In genomic region chrX:46916273-46916672, GRCh38 we compare ENCODE assay signal across 23 cellular contexts. TPM values are rescaled to one million over a fixed set of nuclear protein-coding genes. Genes with fewer than 3 reads are reported as not detected.
DNase-seq lines count a peak whose midpoint lies in the region; ATAC-seq, FAIRE-seq and TF ChIP-seq lines count a peak whose summit lies in the region.
"Had no signal": no experiment of that assay in that cellular context is flagged by ENCODE, and none has a peak within 500 bp of the region (broad histone marks: within the 10 kb centered on the region; RNA-seq: fewer than 3 reads in every experiment).

No MANE protein-coding gene starts in this region.

- intact Hi-C loops in HepG2 (cut with micrococcal nuclease; ENCODE audit: unreplicated experiment): no loop called here
- intact Hi-C loops in right lobe of liver (cut with DNase I): no loop called here
- intact Hi-C loops in right cardiac atrium (cut with DNase I): no loop called here

- in situ Hi-C loops in HepG2 (cut with HindIII; ENCODE audit: extremely low pct_ligation_motif_present, low pct_unique_long_range_greater_than_20kb): no loop called here

- peaks cover 6% of the 10 kb centered on the region for H4K20me1 ChIP-seq in HepG2 (ENCODE audit: insufficient read depth, low read length)

- H3K27me3 ChIP-seq in HepG2 (ENCODE audit: control insufficient read depth in 1 of 2, insufficient read depth in 2 of 2, low read length in 2 of 2) (no peaks in the 10 kb centered on the region), right lobe of liver (no peaks in the 10 kb centered on the region), liver (ENCODE audit: control insufficient read depth in 4 of 4, insufficient read depth in 4 of 4, low read length in 3 of 4) (no peaks in the 10 kb centered on the region), right cardiac atrium (ENCODE audit: control insufficient read depth, insufficient read depth) (no peaks in the 10 kb centered on the region)
- H3K27me3 ChIP-seq: BLaER1 treated with 17β-estradiol and CSF1 and Interleukin-3, amounts not matched to agents 10 nM and 100 nM had no signal

- no peak for FAIRE-seq in HepG2 (lab: Jason Lieb, UNC)
- FAIRE-seq: A549, D721Med, G401.6, GM12891 had no signal

- H3K27me3 Mint-ChIP-seq in neural crest cell (ENCODE audit: low read depth): peaks cover 3% of the 10 kb centered on the region
- H3K27me3 Mint-ChIP-seq in stimulated activated memory B cell treated with anti-CD40 and anti-IgM and Interleukin-4, amounts not matched to agents 10 μg/mL and 1 μg/mL and 100 μg/mL, for 72 hours: no peaks in the 10 kb centered on the region
- H3K27me3 Mint-ChIP-seq: B cell had no signal

- ATAC-seq in HepG2: peak; percentile 16; the same call in 1 of the 3 replicates
- ATAC-seq in right lobe of liver: no peak
- ATAC-seq in stimulated activated memory B cell treated with anti-CD40 and anti-IgM and Interleukin-4, amounts not matched to agents 10 μg/mL and 1 μg/mL and 100 μg/mL, for 72 hours: no peak
- no peak for ATAC-seq in right cardiac atrium
- ATAC-seq: A549; CD8-positive, alpha-beta T cell had no signal

- peak overlapping the region; percentile 24 for H3K4me3 Mint-ChIP-seq in neural crest cell
- peak overlapping the region; percentile 36 for H3K4me3 Mint-ChIP-seq in stimulated activated memory B cell treated with anti-CD40 and anti-IgM and Interleukin-4, amounts not matched to agents 10 μg/mL and 1 μg/mL and 100 μg/mL, for 72 hours
- H3K4me3 Mint-ChIP-seq: B cell; CD4-positive, alpha-beta T cell; CD8-positive, alpha-beta T cell had no signal

- TF ChIP-seq EP300 in HepG2 (IDR thresholded peaks at IDR 0.05; ENCODE audit: low read depth in 2 of 2, low read length in 2 of 2) (no peak), HepG2 (CRISPR knock-in tag; IDR thresholded peaks at IDR 0.05; ENCODE audit: borderline replicate concordance) (no peak)

- no peak overlapping the region for H2AFZ ChIP-seq in HepG2 (ENCODE audit: low read length)

- CTCF ChIA-PET in HepG2 (lab: Yijun Ruan, JAX; ENCODE audit: low intra/inter-chr PET ratio, low total read pairs): no interaction called here

- H3K27ac ChIP-seq in HepG2 (ENCODE audit: extremely low read length, insufficient read depth, low read length) (no peak overlapping the region), right lobe of liver (no peak overlapping the region), liver (ENCODE audit: low read depth in 1 of 2, low read length in 2 of 2) (no peak overlapping the region), right cardiac atrium (ENCODE audit: low read length) (no peak overlapping the region)
- H3K27ac ChIP-seq: 22Rv1; A549; BLaER1 treated with 17β-estradiol and CSF1 and Interleukin-3, amounts not matched to agents 10 nM and 100 nM; C4-2B had no signal

- H3K27ac Mint-ChIP-seq in neural crest cell (ENCODE audit: unreplicated experiment): no peak overlapping the region
- H3K27ac Mint-ChIP-seq in stimulated activated memory B cell treated with anti-CD40 and anti-IgM and Interleukin-4, amounts not matched to agents 10 μg/mL and 1 μg/mL and 100 μg/mL, for 72 hours: no peak overlapping the region
- H3K27ac Mint-ChIP-seq: CD4-positive, alpha-beta T cell; CD8-positive, alpha-beta T cell had no signal

- H3K9ac ChIP-seq in HepG2 (ENCODE audit: insufficient read depth, low read depth, low read length) (no peak overlapping the region), liver (ENCODE audit: low read depth in 1 of 2, low read length in 2 of 2) (no peak overlapping the region)
- H3K9ac ChIP-seq: BLaER1 treated with 17β-estradiol and CSF1 and Interleukin-3, amounts not matched to agents 10 nM and 100 nM had no signal

- H3K4me1 Mint-ChIP-seq in neural crest cell: peaks cover 19% of the 10 kb centered on the region
- H3K4me1 Mint-ChIP-seq in stimulated activated memory B cell treated with anti-CD40 and anti-IgM and Interleukin-4, amounts not matched to agents 10 μg/mL and 1 μg/mL and 100 μg/mL, for 72 hours: peaks cover 49% of the 10 kb centered on the region

- BruUV-seq in HepG2 (replicated peaks; lab: Mats Ljungman, UMichigan): no TSS peak

- H3K9me3 ChIP-seq in HepG2 (ENCODE audit: low read length): no peaks in the 10 kb centered on the region
- no peaks in the 10 kb centered on the region for H3K9me3 ChIP-seq in right lobe of liver
- H3K9me3 ChIP-seq in liver (ENCODE audit: control insufficient read depth in 4 of 4, low read length in 3 of 4): peaks cover 0 to 3% (median 0%) of the 10 kb centered on the region in 4 donors
- H3K9me3 ChIP-seq in right cardiac atrium (ENCODE audit: control insufficient read depth, low read length): no peaks in the 10 kb centered on the region
- H3K9me3 ChIP-seq: Caco-2 had no signal

- TF ChIP-seq CTCF in HepG2 (CRISPR knock-in tag; IDR thresholded peaks at IDR 0.05) (no peak), right lobe of liver (IDR thresholded peaks at IDR 0.05) (no peak), liver (IDR thresholded peaks at IDR 0.05; ENCODE audit: low read depth, low read length, missing input control) (no peak), neural crest cell (conservative IDR thresholded peaks at IDR 0.05) (no peak)

- H3K9me3 Mint-ChIP-seq in neural crest cell: peaks cover 11% of the 10 kb centered on the region
- no peaks in the 10 kb centered on the region for H3K9me3 Mint-ChIP-seq in stimulated activated memory B cell treated with anti-CD40 and anti-IgM and Interleukin-4, amounts not matched to agents 10 μg/mL and 1 μg/mL and 100 μg/mL, for 72 hours
- H3K9me3 Mint-ChIP-seq: CD8-positive, alpha-beta T cell had no signal

- TF ChIP-seq RAD21 in HepG2 (CRISPR knock-in tag; IDR thresholded peaks at IDR 0.05) (no peak), liver (IDR thresholded peaks at IDR 0.05) (no peak)

- WGBS in HepG2 (ENCODE audit: low lambda C conversion rate): 7% methylated on average over 2 of the region's 2 CpGs
- WGBS in right lobe of liver (ENCODE audit: insufficient coverage, low coverage, low lambda C conversion rate, missing lambda C conversion rate): 23% methylated on average over 2 of the region's 2 CpGs
- WGBS in liver: 54% methylated on average over 2 of the region's 2 CpGs
- 54% methylated on average over 2 of the region's 2 CpGs for WGBS in right cardiac atrium

- DNase-seq in HepG2 (ENCODE audit: low spot score) (no peak), right lobe of liver (no peak), neural crest cell (ENCODE audit: low read depth, low spot score) (no peak), right cardiac atrium (no peak), ecto neural progenitor cell (ENCODE audit: low spot score) (no peak), amygdala (lab: John Stamatoyannopoulos, UW) (no peak)
- DNase-seq: AML-193; Caco-2; Calu3; CD4-positive, alpha-beta T cell; CD8-positive, alpha-beta T cell; DMS79 treated with DMSO at 0.1 percent for 48 hours; GF-D8 had no signal

- H3K4me2 ChIP-seq in HepG2 (ENCODE audit: low read depth, low read length): peak overlapping the region; percentile 36
- H3K4me2 ChIP-seq: A549; BLaER1 treated with 17β-estradiol and CSF1 and Interleukin-3, amounts not matched to agents 10 nM and 100 nM had no signal

- POLR2A ChIA-PET in HepG2 (lab: Yijun Ruan, JAX): no interaction called here

- H3K4me3 ChIP-seq in HepG2 (replicated peaks in 1 of 3; ENCODE audit: insufficient read depth in 1 of 3, low read depth in 2 of 3, low read length in 3 of 3): no peak overlapping the region
- H3K4me3 ChIP-seq in right lobe of liver: no peak overlapping the region
- H3K4me3 ChIP-seq in liver (ENCODE audit: low read depth in 1 of 3, low read length in 3 of 3): no peak overlapping the region
- no peak overlapping the region for H3K4me3 ChIP-seq in right cardiac atrium (ENCODE audit: low read length)
- H3K4me3 ChIP-seq: A549; BLaER1 treated with 17β-estradiol and CSF1 and Interleukin-3, amounts not matched to agents 10 nM and 100 nM had no signal

- peaks cover 76% of the 10 kb centered on the region for H3K79me2 ChIP-seq in HepG2 (ENCODE audit: insufficient read depth, low read length)

- TF ChIP-seq POLR2A in HepG2 (IDR thresholded peaks at IDR 0.05; ENCODE audit: insufficient read depth in 1 of 2, low read depth in 2 of 2, low read length in 2 of 2) (no peak), right lobe of liver (IDR thresholded peaks at IDR 0.05) (no peak)

- peaks cover 64% of the 10 kb centered on the region for H3K4me1 ChIP-seq in HepG2 (ENCODE audit: insufficient read depth, low read length)
- peaks cover 0 to 21% (median 2%) of the 10 kb centered on the region in 4 donors for H3K4me1 ChIP-seq in right lobe of liver
- H3K4me1 ChIP-seq in liver (ENCODE audit: control insufficient read depth in 4 of 4, insufficient read depth in 4 of 4, low read length in 3 of 4): peaks cover 4 to 15% (median 5%) of the 10 kb centered on the region in 4 donors
- no peaks in the 10 kb centered on the region for H3K4me1 ChIP-seq in right cardiac atrium (ENCODE audit: control insufficient read depth, insufficient read depth, low read length)

- H3K36me3 Mint-ChIP-seq in neural crest cell (ENCODE audit: low read depth): peaks cover 14% of the 10 kb centered on the region
- H3K36me3 Mint-ChIP-seq in stimulated activated memory B cell treated with anti-CD40 and anti-IgM and Interleukin-4, amounts not matched to agents 10 μg/mL and 1 μg/mL and 100 μg/mL, for 72 hours: peaks cover 15% of the 10 kb centered on the region
- H3K36me3 Mint-ChIP-seq: CD8-positive, alpha-beta T cell had no signal

- H3K36me3 ChIP-seq in HepG2 (replicated peaks in 1 of 2; ENCODE audit: control insufficient read depth in 1 of 2, insufficient read depth in 2 of 2, low read length in 2 of 2) (no peaks in the 10 kb centered on the region), right lobe of liver (no peaks in the 10 kb centered on the region), liver (ENCODE audit: control insufficient read depth in 4 of 4, insufficient read depth in 3 of 4, low read depth in 1 of 4, low read length in 3 of 4) (no peaks in the 10 kb centered on the region)

RNA-seq across cellular contexts. Expression of gene JADE3, which starts 4.1 kb away (rescaled TPM):
- total RNA-seq in HepG2 (2016; rRNA removed; fragmentation: Illumina TruSeq; extraction: Trizol) (7.7 and 16.9 TPM in 2 replicates), right lobe of liver (10 to 100 TPM in 2 of 6 experiments, 1 to 10 TPM in 4; 6.5 to 10.1 (median 9.1) TPM), liver (1 to 10 TPM; 6.1 to 9.0 TPM), neural crest cell (18.1 and 18.8 TPM in 2 replicates), right cardiac atrium (1 to 10 TPM; 5.7 to 6.7 (median 6.4) TPM)
- total RNA-seq in HepG2 (2016; cell fraction: cytosol; rRNA removed; fragmentation: Illumina TruSeq; extraction: Trizol; ENCODE audit: low read depth): 1.0 and 1.6 TPM in 2 replicates
- total RNA-seq in HepG2 (2016; cell fraction: insoluble cytoplasmic fraction; rRNA removed; fragmentation: Illumina TruSeq; extraction: Trizol): 7.4 and 14.6 TPM in 2 replicates
- 4.6 and 5.1 TPM in 2 replicates for total RNA-seq in HepG2 (2016; cell fraction: membrane; rRNA removed; fragmentation: Illumina TruSeq; extraction: Trizol)
- 7.6 and 8.0 TPM in 2 replicates for total RNA-seq in HepG2 (2016; cell fraction: nucleus; rRNA removed; fragmentation: Illumina TruSeq; extraction: Trizol)
- polyA plus RNA-seq in HepG2 (2011; rRNA removed) (7.8 and 8.2 TPM in 2 replicates), liver (1 to 10 TPM; 2.6 to 4.4 TPM), right cardiac atrium (2.5 TPM)
- 4.0 and 5.8 TPM in 2 replicates for polyA plus RNA-seq in HepG2 (2011; cell fraction: cytosol; rRNA removed)
- polyA plus RNA-seq in HepG2 (2011; cell fraction: nucleus; rRNA removed): 4.2 and 5.2 TPM in 2 replicates
- 8.5 and 8.8 TPM in 2 replicates for polyA plus RNA-seq in HepG2 (2012)
- polyA plus RNA-seq in HepG2 (2016; cell fraction: cytosol; fragmentation: Illumina TruSeq; extraction: Trizol; ENCODE audit: low read depth): 0.50 and 0.54 TPM in 2 replicates
- 14.0 TPM in 2 replicates for polyA plus RNA-seq in HepG2 (2016; cell fraction: insoluble cytoplasmic fraction; fragmentation: Illumina TruSeq; extraction: Trizol; ENCODE audit: low read depth)
- polyA plus RNA-seq in HepG2 (2016; cell fraction: membrane; fragmentation: Illumina TruSeq; extraction: Trizol; ENCODE audit: low read depth): 2.4 and 2.9 TPM in 2 replicates
- polyA plus RNA-seq in HepG2 (2016; cell fraction: nucleus; fragmentation: Illumina TruSeq; extraction: Trizol; ENCODE audit: insufficient read depth, low read depth): 11.0 and 11.4 TPM in 2 replicates
- 6.2 and 27.6 TPM in 2 replicates for polyA minus RNA-seq in HepG2 (2011; rRNA and poly(A)+ RNA removed; ENCODE audit: low replicate concordance)
- 6.2 and 7.2 TPM in 2 replicates for polyA minus RNA-seq in HepG2 (2011; cell fraction: cytosol; rRNA and poly(A)+ RNA removed)
- 7.5 and 8.7 TPM in 2 replicates for polyA minus RNA-seq in HepG2 (2011; cell fraction: nucleus; rRNA and poly(A)+ RNA removed)
- total RNA-seq: CD8-positive, alpha-beta T cell had no signal
